In the genomic region with DNA sequence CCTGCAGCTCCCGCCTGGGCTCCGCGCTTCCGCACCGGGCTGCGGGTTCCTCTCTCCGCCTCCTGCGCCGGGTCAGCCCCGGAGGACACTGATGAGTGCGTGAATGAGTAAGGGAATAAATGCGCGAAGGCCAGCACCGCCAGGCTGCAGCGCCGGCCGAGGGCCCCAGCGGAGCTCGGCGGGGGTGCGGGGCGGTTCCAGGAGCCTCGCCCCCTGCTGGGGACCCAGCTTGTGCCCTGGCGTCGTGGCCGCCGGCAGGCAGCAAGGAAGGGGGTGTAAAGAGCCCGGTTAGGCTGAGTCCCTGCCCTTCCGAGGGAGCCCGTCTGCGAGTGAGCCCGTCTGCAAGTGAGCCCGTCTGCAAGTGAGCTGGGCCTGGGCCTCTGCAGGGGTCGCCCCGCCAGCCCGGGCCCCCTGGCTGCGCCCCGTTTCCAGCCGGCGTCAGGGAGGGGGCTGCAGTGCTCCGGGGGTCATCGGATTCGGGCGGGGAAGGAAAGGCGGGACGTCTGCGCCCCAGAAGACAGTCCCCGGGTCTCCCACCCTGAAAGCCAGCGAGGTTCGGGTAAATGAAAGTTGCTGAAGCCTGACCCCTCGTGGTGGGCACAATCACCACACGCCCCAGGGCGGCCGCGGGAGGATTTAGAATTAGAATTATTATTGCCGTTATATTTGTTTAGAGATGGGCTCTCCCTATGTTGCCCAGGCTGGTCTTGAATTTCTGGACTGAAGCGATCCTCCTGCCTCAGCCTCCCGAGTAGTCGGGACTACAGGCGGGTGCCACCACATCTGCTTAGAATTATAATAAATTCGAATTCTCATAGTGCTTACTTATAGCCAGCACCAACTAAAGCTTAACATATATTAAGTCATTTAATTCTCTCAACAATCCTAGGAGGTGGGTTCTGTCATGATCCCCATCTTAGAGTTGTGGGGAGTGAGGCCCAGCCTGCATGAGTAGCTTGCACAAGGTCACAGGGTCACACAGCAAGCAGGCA, we compare ENCODE assay signal across 8 cellular contexts. TPM values are rescaled to one million over a fixed set of nuclear protein-coding genes. Genes with fewer than 3 reads are reported as not detected.
DNase-seq lines count a peak whose midpoint lies in the region; ATAC-seq lines count a peak whose summit lies in the region.

No MANE protein-coding gene starts in this region.

- H3K4me1 ChIP-seq in mononuclear cell (ENCODE audit: insufficient read depth, low read length) = peaks cover 6% of the 10 kb centered on the region

- ATAC-seq in HG02763 (IDR thresholded peaks at IDR 0.05; ENCODE audit: unreplicated experiment) = peak; percentile 48

- peak overlapping the region; percentile 37 for H3K4me3 ChIP-seq in mononuclear cell (ENCODE audit: low read length)

- no peaks in the 10 kb centered on the region for H3K9me3 ChIP-seq in mononuclear cell (ENCODE audit: low read depth, low read length)

- peak; percentile 11 for DNase-seq in GF-D8 (lab: John Stamatoyannopoulos, UW)
- peak; percentile 3 for DNase-seq in NCI-H82 treated with DMSO at 0.1 percent for 48 hours (lab: John Stamatoyannopoulos, UW; ENCODE audit: unreplicated experiment)
- peak; percentile 78 for DNase-seq in activated CD8-positive, alpha-beta memory T cell treated with anti-CD3 and anti-CD28 coated beads, Interleukin-2, amount 50 U/mL, for 4 hours
- peak; percentile 90 for DNase-seq in epidermal melanocyte (ENCODE audit: insufficient read length, low spot score)
- DNase-seq in stimulated activated CD8-positive, alpha-beta memory T cell treated with anti-CD3 and anti-CD28 coated beads, Interleukin-4, amount 100 ng/mL, for 1 hour (ENCODE audit: low read depth in 2 of 2, low spot score in 1 of 2) = peak; percentile 55 to 66
- no peak for DNase-seq in NK-92 treated with Interleukin-12 subunit alpha and Interleukin-12 subunit beta, amount 100 ng/mL, for 24 hours (lab: John Stamatoyannopoulos, UW)

- H3K27me3 ChIP-seq in mononuclear cell (ENCODE audit: insufficient read depth, low read length) = no peaks in the 10 kb centered on the region

RNA-seq across cellular contexts. Expression of a gene that starts 8.6 kb away (rescaled TPM):
- total RNA-seq in mononuclear cell = not detected

RNA-seq across cellular contexts. Expression of a gene that starts 38.7 kb away (rescaled TPM):
- total RNA-seq in mononuclear cell = 3.9 TPM
